Comparison of ENCODE assay signal across 13 cellular contexts in genomic region chr12:100995201-100995600, GRCh38.
A peak's percentile ranks its signal among the peaks of the same experiment; 100 is the strongest.
DNase-seq lines count a peak whose midpoint lies in the region; ATAC-seq, FAIRE-seq and TF ChIP-seq lines count a peak whose summit lies in the region.
"Had no signal": no experiment of that assay in that cellular context is flagged by ENCODE, and none has a peak within 500 bp of the region (broad histone marks: within the 10 kb centered on the region; RNA-seq: fewer than 3 reads in every experiment).

No MANE protein-coding gene starts in this region.

- H3K27me3 Mint-ChIP-seq in activated naive CD4-positive, alpha-beta T cell treated with anti-CD3 and anti-CD28 coated beads, Interleukin-2, amount 10 ng/mL, durations not matched to agents 7 days and 5 days, result no peaks in the 10 kb centered on the region
- H3K27me3 Mint-ChIP-seq in CD14-positive monocyte (ENCODE audit: low read depth in 3 of 3), result peaks cover 5 to 9% (median 7%) of the 10 kb centered on the region in 3 donors

- no peaks in the 10 kb centered on the region for H3K4me1 ChIP-seq in mesendoderm (ENCODE audit: control insufficient read depth, low read depth, low read length)
- H3K4me1 ChIP-seq: left ventricle myocardium inferior, testis had no signal

- no peak overlapping the region for H2AK5ac ChIP-seq in mesendoderm (ENCODE audit: low read length)

- peaks cover 2% of the 10 kb centered on the region for H3K9me3 Mint-ChIP-seq in activated naive CD4-positive, alpha-beta T cell treated with anti-CD3 and anti-CD28 coated beads, Interleukin-2, amount 10 ng/mL, durations not matched to agents 7 days and 5 days
- H3K9me3 Mint-ChIP-seq in CD14-positive monocyte, result peaks cover 0 to 3% (median 0%) of the 10 kb centered on the region in 7 donors

- H3K4me3 Mint-ChIP-seq in activated naive CD4-positive, alpha-beta T cell treated with anti-CD3 and anti-CD28 coated beads, Interleukin-2, amount 10 ng/mL, durations not matched to agents 7 days and 5 days, result no peak overlapping the region
- no peak overlapping the region for H3K4me3 Mint-ChIP-seq in CD14-positive monocyte
- H3K4me3 Mint-ChIP-seq: activated T-cell treated with anti-CD3 and anti-CD28 coated beads, Interleukin-2, amount 50 U/mL, for 72 hours had no signal

- no peaks in the 10 kb centered on the region for H3K36me3 Mint-ChIP-seq in activated naive CD4-positive, alpha-beta T cell treated with anti-CD3 and anti-CD28 coated beads, Interleukin-2, amount 10 ng/mL, durations not matched to agents 7 days and 5 days
- no peaks in the 10 kb centered on the region for H3K36me3 Mint-ChIP-seq in CD14-positive monocyte

- no peaks in the 10 kb centered on the region for H3K4me1 Mint-ChIP-seq in activated naive CD4-positive, alpha-beta T cell treated with anti-CD3 and anti-CD28 coated beads, Interleukin-2, amount 10 ng/mL, durations not matched to agents 7 days and 5 days
- H3K4me1 Mint-ChIP-seq in CD14-positive monocyte, result no peaks in the 10 kb centered on the region

- H4K8ac ChIP-seq in mesendoderm (ENCODE audit: low read depth, low read length), result no peak overlapping the region

- no peak overlapping the region for H3K27ac ChIP-seq in mesendoderm (ENCODE audit: low read depth, low read length)
- H3K27ac ChIP-seq: left ventricle myocardium inferior, testis had no signal

- no peak overlapping the region for H2BK120ac ChIP-seq in mesendoderm (ENCODE audit: low read depth, low read length)

- no CpG with 5 or more reads among the region's 3 CpGs for WGBS in mesendoderm (ENCODE audit: extremely low coverage, insufficient coverage, low lambda C conversion rate)

- H3K23ac ChIP-seq in mesendoderm (ENCODE audit: low read length), result no peak overlapping the region

- no peak overlapping the region for H2BK15ac ChIP-seq in mesendoderm (replicated peaks; ENCODE audit: low read depth)

- DNase-seq in RCC 7860 (ENCODE audit: low spot score) (peak; percentile 15), mesendoderm (peak; percentile 89), CD14-positive monocyte (ENCODE audit: low spot score) (no peak), RPMI8226 (no peak), DMS114 treated with DMSO at 0.1 percent for 48 hours (lab: John Stamatoyannopoulos, UW; ENCODE audit: unreplicated experiment) (no peak)
- DNase-seq in activated naive CD4-positive, alpha-beta T cell treated with anti-CD3 and anti-CD28 coated beads, Interleukin-2, amount 10 ng/mL, durations not matched to agents 7 days and 5 days, result no peak
- DNase-seq: activated T-cell treated with anti-CD3 and anti-CD28 coated beads, Interleukin-2, amount 50 U/mL, for 72 hours; DMS 273 treated with DMSO at 0.1 percent for 48 hours; left ventricle myocardium inferior; NCI-H1105; testis had no signal

- no peaks in the 10 kb centered on the region for H3K79me2 ChIP-seq in mesendoderm (ENCODE audit: control insufficient read depth, insufficient read depth, low read length)

- intact Hi-C loops in CD14-positive monocyte (cut with micrococcal nuclease), result no loop called here

- H4K5ac ChIP-seq in mesendoderm (ENCODE audit: low read length), result no peak overlapping the region

- H3K36me3 ChIP-seq in mesendoderm (ENCODE audit: control insufficient read depth, insufficient read depth, low read length), result no peaks in the 10 kb centered on the region
- H3K36me3 ChIP-seq: left ventricle myocardium inferior had no signal

- no peak overlapping the region for H3K56ac ChIP-seq in mesendoderm (ENCODE audit: low read length)

- H3K18ac ChIP-seq in mesendoderm (ENCODE audit: low read length), result no peak overlapping the region

- FAIRE-seq in RCC 7860 (lab: Jason Lieb, UNC), result no peak

- CTCF ChIA-PET in activated naive CD4-positive, alpha-beta T cell treated with anti-CD3 and anti-CD28 coated beads, Interleukin-2, amount 10 ng/mL, durations not matched to agents 7 days and 5 days (lab: Charles Lee), result no interaction called here

- H3K27me3 ChIP-seq in mesendoderm (ENCODE audit: insufficient read depth, low read length, poor library complexity), result no peaks in the 10 kb centered on the region
- H3K27me3 ChIP-seq: testis had no signal

- no peak overlapping the region for H3K27ac Mint-ChIP-seq in activated naive CD4-positive, alpha-beta T cell treated with anti-CD3 and anti-CD28 coated beads, Interleukin-2, amount 10 ng/mL, durations not matched to agents 7 days and 5 days
- H3K27ac Mint-ChIP-seq in CD14-positive monocyte, result no peak overlapping the region
- H3K27ac Mint-ChIP-seq: activated T-cell treated with anti-CD3 and anti-CD28 coated beads, Interleukin-2, amount 50 U/mL, for 72 hours had no signal

- H3K4me3 ChIP-seq in mesendoderm (ENCODE audit: low read length), result no peak overlapping the region
- H3K4me3 ChIP-seq: left ventricle myocardium inferior, testis had no signal

- no peaks in the 10 kb centered on the region for H3K79me1 ChIP-seq in mesendoderm (ENCODE audit: low read length)

- no peak for TF ChIP-seq CTCF in CD14-positive monocyte (IDR thresholded peaks at IDR 0.05)

- H3K4me2 ChIP-seq in mesendoderm (ENCODE audit: low read length), result no peak overlapping the region

- H2BK5ac ChIP-seq in mesendoderm (ENCODE audit: low read length), result no peak overlapping the region

- peak; percentile 62 for ATAC-seq in GM18867 (IDR thresholded peaks at IDR 0.05; ENCODE audit: unreplicated experiment)
- ATAC-seq in HG02884 (IDR thresholded peaks at IDR 0.05; ENCODE audit: unreplicated experiment), result peak; percentile 79
- ATAC-seq: activated T-cell treated with anti-CD3 and anti-CD28 coated beads, Interleukin-2, amount 50 U/mL, for 72 hours had no signal

- H3K9ac ChIP-seq in mesendoderm (ENCODE audit: low read length), result no peak overlapping the region

- no peak overlapping the region for H3K4ac ChIP-seq in mesendoderm (ENCODE audit: low read depth, low read length)

Comparison
In these comparisons a context has a peak if more than half of its experiments do, and no peak if none do; other contexts are left out.
1. DNase-seq: peak in RCC 7860 (single experiment) and mesendoderm (single experiment); none in activated naive CD4-positive, alpha-beta T cell treated with anti-CD3 and anti-CD28 coated beads, Interleukin-2, amount 10 ng/mL, durations not matched to agents 7 days and 5 days (single experiment), CD14-positive monocyte (single experiment), RPMI8226 (single experiment) and DMS114 treated with DMSO at 0.1 percent for 48 hours (single experiment).